ENCODE assay signal across 19 cellular contexts in the genomic region with DNA sequence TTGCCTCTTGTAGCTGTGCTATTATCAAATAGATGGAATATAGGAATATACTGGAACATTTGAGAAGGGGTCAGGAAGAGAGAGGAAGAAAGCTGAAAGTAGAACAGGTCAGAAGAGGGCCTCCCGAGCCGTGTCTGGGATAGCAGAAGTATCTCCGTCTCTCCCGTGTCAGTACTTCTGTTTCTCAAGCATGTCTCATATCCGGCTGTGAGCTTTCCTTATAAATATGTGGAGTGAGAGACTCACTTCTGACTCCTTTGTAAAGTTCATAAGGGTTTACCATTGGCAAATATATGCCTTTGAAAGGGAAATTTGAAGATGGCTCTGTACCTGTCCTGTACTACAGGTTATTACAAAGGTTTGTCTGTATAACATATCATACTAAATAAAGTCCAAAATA.
"Had no signal": no experiment of that assay in that cellular context is flagged by ENCODE, and none has a peak within 500 bp of the region (broad histone marks: within the 10 kb centered on the region; RNA-seq: fewer than 3 reads in every experiment).

No MANE protein-coding gene starts in this region.

- H3K27me3 ChIP-seq: breast epithelium, hepatocyte, upper lobe of right lung had no signal

- H3K4me2 ChIP-seq: hepatocyte had no signal

- H3K36me3 Mint-ChIP-seq: memory B cell; naive thymus-derived CD8-positive, alpha-beta T cell; stimulated activated effector memory CD8-positive, alpha-beta T cell treated with anti-CD3 and anti-CD28 coated beads, Interleukin-12 subunit alpha, Interleukin-12 subunit beta, amount 100 ng/mL, for 72 hours had no signal

- H3K4me1 Mint-ChIP-seq: activated B cell treated with CpG ODN at 0.5 μM for 24 hours; memory B cell; naive thymus-derived CD8-positive, alpha-beta T cell; stimulated activated effector memory CD8-positive, alpha-beta T cell treated with anti-CD3 and anti-CD28 coated beads, Interleukin-12 subunit alpha, Interleukin-12 subunit beta, amount 100 ng/mL, for 72 hours had no signal

- H3K4me3 ChIP-seq: breast epithelium, dorsolateral prefrontal cortex, hepatocyte, left ventricle myocardium inferior, thoracic aorta, upper lobe of right lung had no signal

- H3K4me1 ChIP-seq: breast epithelium, left ventricle myocardium inferior, upper lobe of right lung had no signal

- H3K36me3 ChIP-seq: breast epithelium, left ventricle myocardium inferior, thoracic aorta had no signal

- H2AFZ ChIP-seq: hepatocyte had no signal

- H3K9me3 Mint-ChIP-seq: activated B cell treated with CpG ODN at 0.5 μM for 24 hours; activated T-helper 1 cell treated with anti-CD3 and anti-CD28 coated beads, Interleukin-12 subunit alpha, Interleukin-12 subunit beta, Interleukin-2, Interleukin-4 antibody, amounts not matched to agents 30 ng/mL and 10 ng/mL and 1 ng/mL, durations not matched to agents 14 hours and 24 hours and 36 hours; endodermal cell; memory B cell; naive thymus-derived CD8-positive, alpha-beta T cell; stimulated activated effector memory CD8-positive, alpha-beta T cell treated with anti-CD3 and anti-CD28 coated beads, Interleukin-12 subunit alpha, Interleukin-12 subunit beta, amount 100 ng/mL, for 72 hours had no signal

- H3K79me2 ChIP-seq: hepatocyte had no signal

- H3K27ac ChIP-seq: breast epithelium, hepatocyte, left ventricle myocardium inferior, thoracic aorta, upper lobe of right lung had no signal

- H3K9me3 ChIP-seq: breast epithelium, left ventricle myocardium inferior, thoracic aorta, upper lobe of right lung had no signal

- ATAC-seq: naive thymus-derived CD8-positive, alpha-beta T cell; stimulated activated effector memory CD8-positive, alpha-beta T cell treated with anti-CD3 and anti-CD28 coated beads, Interleukin-12 subunit alpha, Interleukin-12 subunit beta, amount 100 ng/mL, for 72 hours; upper lobe of right lung had no signal

- H3K27ac Mint-ChIP-seq: activated B cell treated with CpG ODN at 0.5 μM for 24 hours; activated T-helper 1 cell treated with anti-CD3 and anti-CD28 coated beads, Interleukin-12 subunit alpha, Interleukin-12 subunit beta, Interleukin-2, Interleukin-4 antibody, amounts not matched to agents 30 ng/mL and 10 ng/mL and 1 ng/mL, durations not matched to agents 14 hours and 24 hours and 36 hours; endodermal cell; memory B cell; naive thymus-derived CD8-positive, alpha-beta T cell; stimulated activated effector memory CD8-positive, alpha-beta T cell treated with anti-CD3 and anti-CD28 coated beads, Interleukin-12 subunit alpha, Interleukin-12 subunit beta, amount 100 ng/mL, for 72 hours had no signal

- H3K4me3 Mint-ChIP-seq: activated B cell treated with CpG ODN at 0.5 μM for 24 hours; activated T-helper 1 cell treated with anti-CD3 and anti-CD28 coated beads, Interleukin-12 subunit alpha, Interleukin-12 subunit beta, Interleukin-2, Interleukin-4 antibody, amounts not matched to agents 30 ng/mL and 10 ng/mL and 1 ng/mL, durations not matched to agents 14 hours and 24 hours and 36 hours; endodermal cell; memory B cell; naive thymus-derived CD8-positive, alpha-beta T cell; stimulated activated effector memory CD8-positive, alpha-beta T cell treated with anti-CD3 and anti-CD28 coated beads, Interleukin-12 subunit alpha, Interleukin-12 subunit beta, amount 100 ng/mL, for 72 hours had no signal

- DNase-seq: activated B cell treated with CpG ODN at 0.5 μM for 24 hours; activated CD4-positive, alpha-beta T cell treated with anti-CD3 and anti-CD28 coated beads, Interleukin-2, amount 50 U/mL, for 1 hour; activated naive CD4-positive, alpha-beta T cell; aorta; dorsolateral prefrontal cortex; endodermal cell; kidney; left ventricle myocardium inferior; naive thymus-derived CD8-positive, alpha-beta T cell; posterior cingulate gyrus; retina; T-helper 2 cell; upper lobe of right lung had no signal
